In genomic region chr5:90399251-90399650, GRCh38 we compare ENCODE assay signal across 22 cellular contexts. TPM values are rescaled to one million over a fixed set of nuclear protein-coding genes. Genes with fewer than 3 reads are reported as not detected.
DNase-seq lines count a peak whose midpoint lies in the region; ATAC-seq, FAIRE-seq and TF ChIP-seq lines count a peak whose summit lies in the region.
"Had no signal": no experiment of that assay in that cellular context is flagged by ENCODE, and none has a peak within 500 bp of the region (broad histone marks: within the 10 kb centered on the region; RNA-seq: fewer than 3 reads in every experiment).

No MANE protein-coding gene starts in this region.

- no peak overlapping the region for H3K4me3 ChIP-seq in astrocyte (ENCODE audit: insufficient read depth, low read depth, low read length)
- peak overlapping the region in 34 of 59 donors; percentile 18 to 58 (median 40) for H3K4me3 ChIP-seq in dorsolateral prefrontal cortex
- H3K4me3 ChIP-seq: BLaER1 treated with 17β-estradiol and CSF1 and Interleukin-3, amounts not matched to agents 10 nM and 100 nM; SJSA1 had no signal

- peaks cover 3% of the 10 kb centered on the region for H3K4me1 ChIP-seq in astrocyte (ENCODE audit: insufficient read depth, low read length)
- H3K4me1 ChIP-seq: BLaER1 treated with 17β-estradiol and CSF1 and Interleukin-3, amounts not matched to agents 10 nM and 100 nM; SJSA1 had no signal

- H3K36me3 Mint-ChIP-seq in astrocyte (ENCODE audit: low read depth, unreplicated experiment) = peaks cover 2% of the 10 kb centered on the region

- H3K4me1 Mint-ChIP-seq in astrocyte (ENCODE audit: low read depth, unreplicated experiment) = peaks cover 9% of the 10 kb centered on the region

- intact Hi-C loops in dorsolateral prefrontal cortex (cut with DNase I) = no loop called here

- no peak overlapping the region for H3K4me3 Mint-ChIP-seq in astrocyte (ENCODE audit: unreplicated experiment)
- H3K4me3 Mint-ChIP-seq: CD4-positive, alpha-beta T cell had no signal

- H2AFZ ChIP-seq in astrocyte (ENCODE audit: low read depth, low read length) = no peak overlapping the region

- no peak overlapping the region for H3K9ac ChIP-seq in astrocyte (ENCODE audit: low read length)
- H3K9ac ChIP-seq: BLaER1 treated with 17β-estradiol and CSF1 and Interleukin-3, amounts not matched to agents 10 nM and 100 nM had no signal

- no peaks in the 10 kb centered on the region for H3K9me3 ChIP-seq in astrocyte (ENCODE audit: insufficient read depth, low read depth, low read length)
- H3K9me3 ChIP-seq: BLaER1 treated with 17β-estradiol and CSF1 and Interleukin-3, amounts not matched to agents 10 nM and 100 nM; SJSA1 had no signal

- FAIRE-seq in GM18507 (lab: Jason Lieb, UNC) = peak; percentile 44
- no peak for FAIRE-seq in astrocyte (lab: Jason Lieb, UNC)
- FAIRE-seq: A204.1, GM12891, H54 had no signal

- H3K27ac ChIP-seq in astrocyte (ENCODE audit: low read depth, low read length) = no peak overlapping the region
- H3K27ac ChIP-seq in dorsolateral prefrontal cortex = peak overlapping the region; percentile 55 to 96 (median 88)
- H3K27ac ChIP-seq in temporal lobe (ENCODE audit: low read depth, low read length) = peak overlapping the region; percentile 95
- H3K27ac ChIP-seq: BLaER1 treated with 17β-estradiol and CSF1 and Interleukin-3, amounts not matched to agents 10 nM and 100 nM; HL-60; SJSA1 had no signal

- in situ Hi-C loops in GM13976 (cut with MboI; ENCODE audit: low sequenced_read_pairs, unreplicated experiment) = no loop called here

- no peaks in the 10 kb centered on the region for H3K79me2 ChIP-seq in astrocyte (ENCODE audit: insufficient read depth, low read length)

- H3K36me3 ChIP-seq in astrocyte (ENCODE audit: insufficient read depth, low read length) = peaks cover 6% of the 10 kb centered on the region

- no peaks in the 10 kb centered on the region for H3K9me3 Mint-ChIP-seq in astrocyte (ENCODE audit: unreplicated experiment)
- H3K9me3 Mint-ChIP-seq: CD4-positive, alpha-beta T cell had no signal

- H3K4me2 ChIP-seq in astrocyte (ENCODE audit: low read length) = no peak overlapping the region
- H3K4me2 ChIP-seq: BLaER1 treated with 17β-estradiol and CSF1 and Interleukin-3, amounts not matched to agents 10 nM and 100 nM had no signal

- H3K27me3 ChIP-seq in astrocyte (ENCODE audit: insufficient read depth, low read length) (no peaks in the 10 kb centered on the region), dorsolateral prefrontal cortex (no peaks in the 10 kb centered on the region)
- H3K27me3 ChIP-seq: BLaER1 treated with 17β-estradiol and CSF1 and Interleukin-3, amounts not matched to agents 10 nM and 100 nM; SJSA1 had no signal

- DNase-seq in GM18507 (ENCODE audit: extremely low spot score, insufficient read length, low read depth) (no peak), astrocyte (ENCODE audit: low read depth) (peak; percentile 21), dorsolateral prefrontal cortex (no peak), GM13976 (ENCODE audit: low spot score) (no peak), Kasumi-1 (lab: John Stamatoyannopoulos, UW) (no peak)
- DNase-seq: AML-193; CD4-positive, alpha-beta T cell; DMS53; GDM1; NCI-H2029; NCI-H446 treated with DMSO at 0.1 percent for 48 hours; NCI-H526; Right ventricle myocardium superior; RPMI8226 had no signal

- H3K27me3 Mint-ChIP-seq in astrocyte (ENCODE audit: low read depth, unreplicated experiment) = no peaks in the 10 kb centered on the region
- H3K27me3 Mint-ChIP-seq: CD4-positive, alpha-beta T cell had no signal

- H4K20me1 ChIP-seq in astrocyte (ENCODE audit: insufficient read depth, low read length) = no peaks in the 10 kb centered on the region
- H4K20me1 ChIP-seq: BLaER1 treated with 17β-estradiol and CSF1 and Interleukin-3, amounts not matched to agents 10 nM and 100 nM had no signal

- TF ChIP-seq CTCF in astrocyte (IDR thresholded peaks at IDR 0.05; ENCODE audit: insufficient read depth, low read depth, low read length) = no peak
- TF ChIP-seq CTCF in dorsolateral prefrontal cortex (IDR thresholded peaks at IDR 0.05 in 54 of 56, conservative IDR thresholded peaks at IDR 0.05 in 2 of 56; ENCODE audit: low read depth in 1 of 56, partially characterized antibody in 56 of 56) = no peak
- TF ChIP-seq CTCF in GM13976 (IDR thresholded peaks at IDR 0.05; ENCODE audit: borderline replicate concordance, control extremely low read depth, extremely low read depth, insufficient read depth, missing control alignments) = no peak

- no peak for ATAC-seq in esophagus mucosa

- no peak overlapping the region for H3K27ac Mint-ChIP-seq in astrocyte (ENCODE audit: unreplicated experiment)
- H3K27ac Mint-ChIP-seq: CD4-positive, alpha-beta T cell had no signal

RNA-seq across cellular contexts. Expression of gene CETN3, which starts 10.3 kb away (rescaled TPM):
- 18.2 and 20.5 TPM in 2 replicates for total RNA-seq in astrocyte
- 10 to 100 TPM; 14.6 to 37.6 (median 23.5) TPM for total RNA-seq in dorsolateral prefrontal cortex
- 16.0 TPM for total RNA-seq in temporal lobe
- total RNA-seq in esophagus mucosa = 19.2 TPM
